8 cellular contexts compared by ENCODE assay signal in the genomic region with DNA sequence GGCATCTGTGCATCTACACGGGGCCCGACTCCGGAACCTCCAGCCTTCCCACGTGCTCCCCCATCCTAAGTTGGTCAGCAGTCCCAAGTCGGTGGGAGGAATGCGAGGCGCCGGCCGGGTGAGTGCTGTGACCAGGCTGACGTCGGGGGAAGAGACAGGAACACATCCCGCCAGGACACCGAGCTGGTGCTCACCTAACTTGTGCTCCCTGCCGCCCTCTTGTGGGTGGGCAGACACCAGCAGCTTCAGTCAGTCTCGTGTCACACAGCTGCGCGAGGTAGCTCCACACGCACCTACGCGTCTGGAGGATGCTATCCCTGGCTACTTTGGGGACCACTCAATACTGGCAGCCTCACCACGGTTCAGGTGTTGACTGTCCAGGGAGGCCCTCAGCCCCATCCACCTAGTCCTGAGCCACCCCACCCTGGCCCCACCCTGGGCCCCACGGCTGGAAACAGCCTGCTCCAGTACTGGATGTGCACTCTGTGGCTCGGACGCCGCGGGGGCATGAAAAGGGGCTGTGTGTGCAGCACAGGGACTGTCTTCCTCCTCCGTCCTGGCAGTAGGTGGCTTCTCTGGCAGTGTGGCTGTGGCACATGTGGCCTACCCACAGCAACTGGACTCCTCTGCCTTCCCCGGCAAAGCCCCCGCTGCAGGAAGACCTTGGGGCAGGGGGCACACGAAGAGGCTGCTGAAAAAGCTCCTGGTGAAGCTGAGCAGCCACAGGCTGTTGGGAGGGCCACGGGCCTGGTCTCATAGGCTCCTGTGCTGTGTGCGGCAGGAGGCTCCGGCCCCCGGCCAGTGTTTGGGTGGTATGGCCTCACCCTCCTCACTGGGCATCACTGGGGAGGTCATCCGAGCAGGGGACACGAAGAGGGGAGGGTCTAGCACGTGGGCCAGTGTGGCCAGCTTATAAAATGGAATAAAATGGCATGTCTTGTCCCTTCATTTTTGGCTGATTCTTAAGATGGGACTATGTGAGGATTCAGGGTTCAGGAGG. TPM values are rescaled to one million over a fixed set of nuclear protein-coding genes. Genes with fewer than 3 reads are reported as not detected.
A peak's percentile ranks its signal among the peaks of the same experiment; 100 is the strongest.
DNase-seq lines count a peak whose midpoint lies in the region; ATAC-seq and TF ChIP-seq lines count a peak whose summit lies in the region.

No MANE protein-coding gene starts in this region.

- ATAC-seq in PC-3 (peak; percentile 74), HG03045 (IDR thresholded peaks at IDR 0.05; ENCODE audit: unreplicated experiment) (no peak), HG03280 (IDR thresholded peaks at IDR 0.05; ENCODE audit: unreplicated experiment) (no peak)

- peaks cover 10% of the 10 kb centered on the region for H3K4me1 ChIP-seq in PC-3 (ENCODE audit: insufficient read depth, low read length)
- peaks cover 13 to 33% (median 24%) of the 10 kb centered on the region in 3 donors for H3K4me1 ChIP-seq in skeletal muscle tissue (ENCODE audit: control insufficient read depth in 3 of 3, insufficient read depth in 3 of 3, low read length in 3 of 3)

- H3K79me2 ChIP-seq in PC-3 (ENCODE audit: low read length), result no peaks in the 10 kb centered on the region

- POLR2A ChIA-PET in PC-3 (lab: Charles Lee; ENCODE audit: unreplicated experiment), result interaction anchor here (0.6 kb wide), 1 partner anchor 173 kb away, joined by 11 read pairs; no protein-coding TSS in a partner anchor

- TF ChIP-seq CTCF in PC-3 (conservative IDR thresholded peaks at IDR 0.05; ENCODE audit: low read depth, low read length), result peak; percentile 66

- H3K9me2 ChIP-seq in PC-3 (replicated peaks; ENCODE audit: low read length), result no peaks in the 10 kb centered on the region

- no peak overlapping the region for H3K4me2 ChIP-seq in PC-3 (ENCODE audit: low read length)

- H3K9me3 ChIP-seq in PC-3 (ENCODE audit: low read length) (no peaks in the 10 kb centered on the region), skeletal muscle tissue (ENCODE audit: control insufficient read depth in 3 of 3, low read length in 3 of 3) (no peaks in the 10 kb centered on the region)

- CTCF ChIA-PET in PC-3 (lab: Charles Lee), result interaction anchor here (0.6 to 1.4 kb wide), 6 partner anchors 13 to 227 kb away, joined by 3 to 11 read pairs (median 6); no protein-coding TSS in a partner anchor

- H3K4me3 ChIP-seq in PC-3 (ENCODE audit: low read length), result no peak overlapping the region
- H3K4me3 ChIP-seq in skeletal muscle tissue (ENCODE audit: low read length in 3 of 3), result no peak overlapping the region

- H3K36me3 ChIP-seq in PC-3 (ENCODE audit: low read depth, low read length), result no peaks in the 10 kb centered on the region
- peaks cover 13 to 20% (median 18%) of the 10 kb centered on the region in 3 donors for H3K36me3 ChIP-seq in skeletal muscle tissue (ENCODE audit: control insufficient read depth in 3 of 3, insufficient read depth in 3 of 3, low read length in 3 of 3)

- H3K9ac ChIP-seq in PC-3 (ENCODE audit: low read length), result no peak overlapping the region
- H3K9ac ChIP-seq in skeletal muscle tissue (ENCODE audit: low read depth in 1 of 3, low read length in 3 of 3), result no peak overlapping the region

- H3K27ac ChIP-seq in PC-3 (ENCODE audit: low read length) (no peak overlapping the region), skeletal muscle tissue (ENCODE audit: low read depth, low read length) (peak overlapping the region; percentile 51)

- BruUV-seq in PC-3 (replicated peaks; lab: Mats Ljungman, UMichigan), result no TSS peak

- H2AFZ ChIP-seq in PC-3 (ENCODE audit: low read length), result no peak overlapping the region

- intact Hi-C loops in PC-3 (cut with micrococcal nuclease), result loop anchor here (1.0 kb wide), 1 partner anchor 31 kb away; no protein-coding TSS in a partner anchor

- DNase-seq in NCI-H2196 (lab: John Stamatoyannopoulos, UW; ENCODE audit: unreplicated experiment), result peak; percentile 39
- DNase-seq in NCI-H2196 treated with DMSO at 0.1 percent for 48 hours (lab: John Stamatoyannopoulos, UW; ENCODE audit: unreplicated experiment), result no peak
- DNase-seq in PC-3, result peak; percentile 70
- DNase-seq in activated T-helper 1 cell treated with anti-CD3 and anti-CD28 coated beads, Interleukin-2, amount 50 U/mL, for 16 hours (ENCODE audit: low read depth in 1 of 2, low spot score in 1 of 2), result peak; percentile 52 to 57
- DNase-seq in glomerular visceral epithelial cell (ENCODE audit: extremely low spot score), result peak; percentile 52

- no peaks in the 10 kb centered on the region for H3F3A ChIP-seq in PC-3 (ENCODE audit: low read length, unreplicated experiment)

- no peaks in the 10 kb centered on the region for H4K20me1 ChIP-seq in PC-3 (ENCODE audit: low read length)

- H3K27me3 ChIP-seq in PC-3 (ENCODE audit: low read length) (no peaks in the 10 kb centered on the region), skeletal muscle tissue (ENCODE audit: control insufficient read depth in 3 of 3, insufficient read depth in 3 of 3, low read length in 3 of 3) (no peaks in the 10 kb centered on the region)

RNA-seq across cellular contexts. Expression of gene BID, which starts 11.2 kb away (rescaled TPM):
- total RNA-seq in PC-3 (2014; rRNA removed) (123 and 129 TPM in 2 replicates), skeletal muscle tissue (10.4 TPM)

Comparison
In these comparisons a context has a peak if more than half of its experiments do, and no peak if none do; other contexts are left out.
1. RNA of gene BID, which starts 11.2 kb away (total RNA-seq): 123 to 129 TPM in PC-3; 10.4 TPM in skeletal muscle tissue (single experiment); every median in the first group is over 10 times any median in the second.